9 cellular contexts compared by ENCODE assay signal in genomic region chr2:233386382-233387041, GRCh38. TPM values are rescaled to one million over a fixed set of nuclear protein-coding genes. Genes with fewer than 3 reads are reported as not detected.
A peak's percentile ranks its signal among the peaks of the same experiment; 100 is the strongest.
DNase-seq lines count a peak whose midpoint lies in the region; ATAC-seq and TF ChIP-seq lines count a peak whose summit lies in the region.
"Had no signal": no experiment of that assay in that cellular context is flagged by ENCODE, and none has a peak within 500 bp of the region (broad histone marks: within the 10 kb centered on the region; RNA-seq: fewer than 3 reads in every experiment).

No MANE protein-coding gene starts in this region.

- no peak for TF ChIP-seq CTCF in fibroblast of the aortic adventitia (IDR thresholded peaks at IDR 0.05; ENCODE audit: insufficient read depth, low read length)

- no peaks in the 10 kb centered on the region for H3K27me3 Mint-ChIP-seq in T-helper 17 cell
- H3K27me3 Mint-ChIP-seq: dendritic cell treated with granulocyte-macrophage colony-stimulating factor and Interleukin-4, amounts not matched to agents 40 ng/mL and 50 ng/mL, for 4 days had no signal

- H3K36me3 Mint-ChIP-seq in T-helper 17 cell (ENCODE audit: low read depth): peaks cover 5% of the 10 kb centered on the region

- DNase-seq in ELR (ENCODE audit: low read depth) (peak; percentile 17), T-helper 17 cell (no peak), fibroblast of the aortic adventitia (ENCODE audit: low read depth) (peak; percentile 74), renal cortical epithelial cell (ENCODE audit: low read depth) (peak; percentile 71), NCI-H1417 treated with DMSO at 0.1 percent for 48 hours (lab: John Stamatoyannopoulos, UW) (no peak), ureter (ENCODE audit: low spot score) (no peak)

- H3K27ac Mint-ChIP-seq in T-helper 17 cell: peak overlapping the region; percentile 82

- H3K4me1 Mint-ChIP-seq in T-helper 17 cell: peaks cover 40% of the 10 kb centered on the region

- no peak overlapping the region for H3K4me3 ChIP-seq in fibroblast of the aortic adventitia (ENCODE audit: low read depth, low read length)

- no peak for ATAC-seq in T-helper 17 cell
- ATAC-seq in HG03108 (IDR thresholded peaks at IDR 0.05; ENCODE audit: unreplicated experiment): no peak
- ATAC-seq in GM18870 (IDR thresholded peaks at IDR 0.05; ENCODE audit: unreplicated experiment): no peak

- H3K9me3 ChIP-seq in T-helper 17 cell (ENCODE audit: control insufficient read depth, low read length, poor library complexity, severe bottlenecking): no peaks in the 10 kb centered on the region

- no peak overlapping the region for H3K4me3 Mint-ChIP-seq in T-helper 17 cell
- H3K4me3 Mint-ChIP-seq: dendritic cell treated with granulocyte-macrophage colony-stimulating factor and Interleukin-4, amounts not matched to agents 40 ng/mL and 50 ng/mL, for 4 days had no signal

RNA-seq across cellular contexts. Expression of gene DGKD, which starts 32.2 kb away (rescaled TPM):
- 100 to 1,000 TPM; 148 to 170 TPM for total RNA-seq in T-helper 17 cell
- 4.1 and 7.4 TPM in 2 replicates for total RNA-seq in fibroblast of the aortic adventitia (ENCODE audit: low replicate concordance)
- total RNA-seq in renal cortical epithelial cell: 8.0 and 20.7 TPM in 2 replicates
- 44.7 TPM for total RNA-seq in ureter

Comparison
In these comparisons a context has a peak if more than half of its experiments do, and no peak if none do; other contexts are left out.
1. DNase-seq: peak in ELR (single experiment), fibroblast of the aortic adventitia (single experiment) and renal cortical epithelial cell (single experiment); none in T-helper 17 cell (0 of 3), NCI-H1417 treated with DMSO at 0.1 percent for 48 hours (single experiment) and ureter (single experiment).